1 cellular context compared by ENCODE assay signal in the genomic region with DNA sequence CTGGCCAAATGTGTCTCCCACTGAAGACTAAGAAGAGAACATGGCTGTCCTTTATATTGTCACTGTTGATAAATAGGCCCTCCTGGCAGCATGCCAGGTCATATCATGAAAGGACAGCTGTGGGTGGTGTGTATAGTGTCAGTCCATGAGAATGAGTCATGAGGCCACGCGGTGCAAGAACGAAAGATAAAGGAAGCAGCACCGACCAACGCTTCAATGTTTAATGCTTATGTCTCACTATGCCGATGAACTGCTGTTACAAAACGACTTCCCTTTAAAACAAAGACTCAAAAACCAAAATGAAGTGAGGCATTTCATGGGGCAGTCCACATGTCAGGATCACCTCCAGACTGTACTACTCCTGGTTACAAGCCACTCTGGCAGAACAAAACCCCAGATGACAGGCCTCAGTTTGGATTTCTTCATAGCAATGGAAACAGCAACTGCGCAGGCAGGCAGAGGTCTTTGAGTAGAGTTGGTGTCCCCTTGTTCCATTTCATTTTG.
TF ChIP-seq lines count a peak whose summit lies in the region.

No MANE protein-coding gene starts in this region.

TF ChIP-seq in K562, 482 proteins besides CTCF, POLR2A, EP300 and RAD21 (continues in another document):
- TF ChIP-seq CHCHD3 (CRISPR knock-in tag; IDR thresholded peaks at IDR 0.05) (no peak), ARHGAP35 (IDR thresholded peaks at IDR 0.05; ENCODE audit: partially characterized antibody) (no peak), FOXK2 (conservative IDR thresholded peaks at IDR 0.05 in 1 of 2, IDR thresholded peaks at IDR 0.05 in 1 of 2; ENCODE audit: low read depth in 2 of 2) (peak; percentile 84 to 88), TARDBP (IDR thresholded peaks at IDR 0.05) (0 out of 2 replicates have a peak, but pooled peaks have one; percentile 46), ZBTB7A (IDR thresholded peaks at IDR 0.05; ENCODE audit: borderline replicate concordance, control insufficient read depth, low read depth, low read length) (no peak), SMARCA4 (IDR thresholded peaks at IDR 0.05) (peak; percentile 98), KDM2B (CRISPR knock-in tag; IDR thresholded peaks at IDR 0.05) (no peak), ATF7 (IDR thresholded peaks at IDR 0.05) (peak; percentile 94), TAF9B (IDR thresholded peaks at IDR 0.05; ENCODE audit: partially characterized antibody) (peak; percentile 94), NR4A1 (CRISPR knock-in tag; IDR thresholded peaks at IDR 0.05) (peak; percentile 33; the same call in 1 of the 2 replicates), NR4A1 (tag; IDR thresholded peaks at IDR 0.05) (no peak), CXXC5 (CRISPR knock-in tag; IDR thresholded peaks at IDR 0.05) (peak; percentile 95), POLR2AphosphoS5 (IDR thresholded peaks at IDR 0.05; ENCODE audit: control insufficient read depth, insufficient read depth, low read depth, low read length) (peak; percentile 94), DIDO1 (tag; IDR thresholded peaks at IDR 0.05; ENCODE audit: low read depth) (no peak), CEBPB (tag; IDR thresholded peaks at IDR 0.05) (peak; percentile 65), NFATC3 (IDR thresholded peaks at IDR 0.05) (no peak), ZC3H8 (IDR thresholded peaks at IDR 0.05) (no peak), SUPT5H (IDR thresholded peaks at IDR 0.05) (peak; percentile 50; the same call in 1 of the 2 replicates), KDM1A (IDR thresholded peaks at IDR 0.05) (peak; percentile 82 to 86), BHLHE40 (IDR thresholded peaks at IDR 0.05; ENCODE audit: low read length) (peak; percentile 73), ARNT (IDR thresholded peaks at IDR 0.05) (peak; percentile 65 to 83; a peak in 1 of 4 replicates), RUNX1 (IDR thresholded peaks at IDR 0.05; ENCODE audit: low read depth) (0 out of 2 replicates have a peak, but pooled peaks have one; percentile 61), SMC3 (conservative IDR thresholded peaks at IDR 0.05; ENCODE audit: insufficient read depth, low read depth, low read length) (no peak), NFYB (IDR thresholded peaks at IDR 0.05; ENCODE audit: extremely low read depth, insufficient read length) (no peak), PURB (CRISPR knock-in tag; IDR thresholded peaks at IDR 0.05; ENCODE audit: low read depth) (no peak), XRCC5 (IDR thresholded peaks at IDR 0.05; ENCODE audit: low read depth, low read length) (no peak), GATAD2A (IDR thresholded peaks at IDR 0.05) (no peak), ZNF12 (CRISPR knock-in tag; IDR thresholded peaks at IDR 0.05) (no peak), ZNF408 (CRISPR knock-in tag; IDR thresholded peaks at IDR 0.05; ENCODE audit: low read depth) (no peak), MCM2 (IDR thresholded peaks at IDR 0.05; ENCODE audit: low read depth) (no peak), MEF2D (tag; conservative IDR thresholded peaks at IDR 0.05; ENCODE audit: low read depth) (peak; percentile 82), HMG20A (CRISPR knock-in tag; conservative IDR thresholded peaks at IDR 0.05) (no peak), GTF2E2 (tag; IDR thresholded peaks at IDR 0.05) (no peak), SP2 (IDR thresholded peaks at IDR 0.05; ENCODE audit: extremely low read depth, low read depth, low read length, poor library complexity, severe bottlenecking) (no peak), BCOR (IDR thresholded peaks at IDR 0.05) (peak; percentile 66), ZFPM2 (CRISPR knock-in tag; IDR thresholded peaks at IDR 0.05) (no peak), FOXA3 (CRISPR knock-in tag; conservative IDR thresholded peaks at IDR 0.05 in 1 of 2, IDR thresholded peaks at IDR 0.05 in 1 of 2) (0 out of 4 replicates have a peak, but pooled peaks have one; percentile 19 to 20)
- TF ChIP-seq, protein P1, sequence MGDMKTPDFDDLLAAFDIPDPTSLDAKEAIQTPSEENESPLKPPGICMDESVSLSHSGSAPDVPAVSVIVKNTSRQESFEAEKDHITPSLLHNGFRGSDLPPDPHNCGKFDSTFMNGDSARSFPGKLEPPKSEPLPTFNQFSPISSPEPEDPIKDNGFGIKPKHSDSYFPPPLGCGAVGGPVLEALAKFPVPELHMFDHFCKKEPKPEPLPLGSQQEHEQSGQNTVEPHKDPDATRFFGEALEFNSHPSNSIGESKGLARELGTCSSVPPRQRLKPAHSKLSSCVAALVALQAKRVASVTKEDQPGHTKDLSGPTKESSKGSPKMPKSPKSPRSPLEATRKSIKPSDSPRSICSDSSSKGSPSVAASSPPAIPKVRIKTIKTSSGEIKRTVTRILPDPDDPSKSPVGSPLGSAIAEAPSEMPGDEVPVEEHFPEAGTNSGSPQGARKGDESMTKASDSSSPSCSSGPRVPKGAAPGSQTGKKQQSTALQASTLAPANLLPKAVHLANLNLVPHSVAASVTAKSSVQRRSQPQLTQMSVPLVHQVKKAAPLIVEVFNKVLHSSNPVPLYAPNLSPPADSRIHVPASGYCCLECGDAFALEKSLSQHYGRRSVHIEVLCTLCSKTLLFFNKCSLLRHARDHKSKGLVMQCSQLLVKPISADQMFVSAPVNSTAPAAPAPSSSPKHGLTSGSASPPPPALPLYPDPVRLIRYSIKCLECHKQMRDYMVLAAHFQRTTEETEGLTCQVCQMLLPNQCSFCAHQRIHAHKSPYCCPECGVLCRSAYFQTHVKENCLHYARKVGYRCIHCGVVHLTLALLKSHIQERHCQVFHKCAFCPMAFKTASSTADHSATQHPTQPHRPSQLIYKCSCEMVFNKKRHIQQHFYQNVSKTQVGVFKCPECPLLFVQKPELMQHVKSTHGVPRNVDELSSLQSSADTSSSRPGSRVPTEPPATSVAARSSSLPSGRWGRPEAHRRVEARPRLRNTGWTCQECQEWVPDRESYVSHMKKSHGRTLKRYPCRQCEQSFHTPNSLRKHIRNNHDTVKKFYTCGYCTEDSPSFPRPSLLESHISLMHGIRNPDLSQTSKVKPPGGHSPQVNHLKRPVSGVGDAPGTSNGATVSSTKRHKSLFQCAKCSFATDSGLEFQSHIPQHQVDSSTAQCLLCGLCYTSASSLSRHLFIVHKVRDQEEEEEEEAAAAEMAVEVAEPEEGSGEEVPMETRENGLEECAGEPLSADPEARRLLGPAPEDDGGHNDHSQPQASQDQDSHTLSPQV (IDR thresholded peaks at IDR 0.05): peak; percentile 96
- TF ChIP-seq, protein P2, sequence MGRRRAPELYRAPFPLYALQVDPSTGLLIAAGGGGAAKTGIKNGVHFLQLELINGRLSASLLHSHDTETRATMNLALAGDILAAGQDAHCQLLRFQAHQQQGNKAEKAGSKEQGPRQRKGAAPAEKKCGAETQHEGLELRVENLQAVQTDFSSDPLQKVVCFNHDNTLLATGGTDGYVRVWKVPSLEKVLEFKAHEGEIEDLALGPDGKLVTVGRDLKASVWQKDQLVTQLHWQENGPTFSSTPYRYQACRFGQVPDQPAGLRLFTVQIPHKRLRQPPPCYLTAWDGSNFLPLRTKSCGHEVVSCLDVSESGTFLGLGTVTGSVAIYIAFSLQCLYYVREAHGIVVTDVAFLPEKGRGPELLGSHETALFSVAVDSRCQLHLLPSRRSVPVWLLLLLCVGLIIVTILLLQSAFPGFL (CRISPR knock-in tag; IDR thresholded peaks at IDR 0.05): no peak
- TF ChIP-seq, protein P3, sequence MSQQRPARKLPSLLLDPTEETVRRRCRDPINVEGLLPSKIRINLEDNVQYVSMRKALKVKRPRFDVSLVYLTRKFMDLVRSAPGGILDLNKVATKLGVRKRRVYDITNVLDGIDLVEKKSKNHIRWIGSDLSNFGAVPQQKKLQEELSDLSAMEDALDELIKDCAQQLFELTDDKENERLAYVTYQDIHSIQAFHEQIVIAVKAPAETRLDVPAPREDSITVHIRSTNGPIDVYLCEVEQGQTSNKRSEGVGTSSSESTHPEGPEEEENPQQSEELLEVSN (IDR thresholded peaks at IDR 0.05; ENCODE audit: borderline replicate concordance in 1 of 2, extremely low read depth in 1 of 2, insufficient read depth in 1 of 2, insufficient read length in 1 of 2, low read depth in 1 of 2, low read length in 1 of 2, poor library complexity in 1 of 2, severe bottlenecking in 1 of 2): peak; percentile 72
- TF ChIP-seq, protein P4, sequence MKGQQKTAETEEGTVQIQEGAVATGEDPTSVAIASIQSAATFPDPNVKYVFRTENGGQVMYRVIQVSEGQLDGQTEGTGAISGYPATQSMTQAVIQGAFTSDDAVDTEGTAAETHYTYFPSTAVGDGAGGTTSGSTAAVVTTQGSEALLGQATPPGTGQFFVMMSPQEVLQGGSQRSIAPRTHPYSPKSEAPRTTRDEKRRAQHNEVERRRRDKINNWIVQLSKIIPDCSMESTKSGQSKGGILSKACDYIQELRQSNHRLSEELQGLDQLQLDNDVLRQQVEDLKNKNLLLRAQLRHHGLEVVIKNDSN (CRISPR knock-in tag; IDR thresholded peaks at IDR 0.05): peak; percentile 82
- TF ChIP-seq, protein P5, sequence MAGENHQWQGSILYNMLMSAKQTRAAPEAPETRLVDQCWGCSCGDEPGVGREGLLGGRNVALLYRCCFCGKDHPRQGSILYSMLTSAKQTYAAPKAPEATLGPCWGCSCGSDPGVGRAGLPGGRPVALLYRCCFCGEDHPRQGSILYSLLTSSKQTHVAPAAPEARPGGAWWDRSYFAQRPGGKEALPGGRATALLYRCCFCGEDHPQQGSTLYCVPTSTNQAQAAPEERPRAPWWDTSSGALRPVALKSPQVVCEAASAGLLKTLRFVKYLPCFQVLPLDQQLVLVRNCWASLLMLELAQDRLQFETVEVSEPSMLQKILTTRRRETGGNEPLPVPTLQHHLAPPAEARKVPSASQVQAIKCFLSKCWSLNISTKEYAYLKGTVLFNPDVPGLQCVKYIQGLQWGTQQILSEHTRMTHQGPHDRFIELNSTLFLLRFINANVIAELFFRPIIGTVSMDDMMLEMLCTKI (IDR thresholded peaks at IDR 0.05; ENCODE audit: partially characterized antibody): no peak
- TF ChIP-seq, protein P6, sequence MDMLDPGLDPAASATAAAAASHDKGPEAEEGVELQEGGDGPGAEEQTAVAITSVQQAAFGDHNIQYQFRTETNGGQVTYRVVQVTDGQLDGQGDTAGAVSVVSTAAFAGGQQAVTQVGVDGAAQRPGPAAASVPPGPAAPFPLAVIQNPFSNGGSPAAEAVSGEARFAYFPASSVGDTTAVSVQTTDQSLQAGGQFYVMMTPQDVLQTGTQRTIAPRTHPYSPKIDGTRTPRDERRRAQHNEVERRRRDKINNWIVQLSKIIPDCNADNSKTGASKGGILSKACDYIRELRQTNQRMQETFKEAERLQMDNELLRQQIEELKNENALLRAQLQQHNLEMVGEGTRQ (CRISPR knock-in tag; IDR thresholded peaks at IDR 0.05): peak; percentile 67
- TF ChIP-seq, protein P7, sequence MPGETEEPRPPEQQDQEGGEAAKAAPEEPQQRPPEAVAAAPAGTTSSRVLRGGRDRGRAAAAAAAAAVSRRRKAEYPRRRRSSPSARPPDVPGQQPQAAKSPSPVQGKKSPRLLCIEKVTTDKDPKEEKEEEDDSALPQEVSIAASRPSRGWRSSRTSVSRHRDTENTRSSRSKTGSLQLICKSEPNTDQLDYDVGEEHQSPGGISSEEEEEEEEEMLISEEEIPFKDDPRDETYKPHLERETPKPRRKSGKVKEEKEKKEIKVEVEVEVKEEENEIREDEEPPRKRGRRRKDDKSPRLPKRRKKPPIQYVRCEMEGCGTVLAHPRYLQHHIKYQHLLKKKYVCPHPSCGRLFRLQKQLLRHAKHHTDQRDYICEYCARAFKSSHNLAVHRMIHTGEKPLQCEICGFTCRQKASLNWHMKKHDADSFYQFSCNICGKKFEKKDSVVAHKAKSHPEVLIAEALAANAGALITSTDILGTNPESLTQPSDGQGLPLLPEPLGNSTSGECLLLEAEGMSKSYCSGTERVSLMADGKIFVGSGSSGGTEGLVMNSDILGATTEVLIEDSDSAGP (CRISPR knock-in tag; IDR thresholded peaks at IDR 0.05): no peak
- TF ChIP-seq, protein P8, sequence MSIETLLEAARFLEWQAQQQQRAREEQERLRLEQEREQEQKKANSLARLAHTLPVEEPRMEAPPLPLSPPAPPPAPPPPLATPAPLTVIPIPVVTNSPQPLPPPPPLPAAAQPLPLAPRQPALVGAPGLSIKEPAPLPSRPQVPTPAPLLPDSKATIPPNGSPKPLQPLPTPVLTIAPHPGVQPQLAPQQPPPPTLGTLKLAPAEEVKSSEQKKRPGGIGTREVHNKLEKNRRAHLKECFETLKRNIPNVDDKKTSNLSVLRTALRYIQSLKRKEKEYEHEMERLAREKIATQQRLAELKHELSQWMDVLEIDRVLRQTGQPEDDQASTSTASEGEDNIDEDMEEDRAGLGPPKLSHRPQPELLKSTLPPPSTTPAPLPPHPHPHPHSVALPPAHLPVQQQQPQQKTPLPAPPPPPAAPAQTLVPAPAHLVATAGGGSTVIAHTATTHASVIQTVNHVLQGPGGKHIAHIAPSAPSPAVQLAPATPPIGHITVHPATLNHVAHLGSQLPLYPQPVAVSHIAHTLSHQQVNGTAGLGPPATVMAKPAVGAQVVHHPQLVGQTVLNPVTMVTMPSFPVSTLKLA (conservative IDR thresholded peaks at IDR 0.05): peak; percentile 85 to 91
- TF ChIP-seq, protein P9, sequence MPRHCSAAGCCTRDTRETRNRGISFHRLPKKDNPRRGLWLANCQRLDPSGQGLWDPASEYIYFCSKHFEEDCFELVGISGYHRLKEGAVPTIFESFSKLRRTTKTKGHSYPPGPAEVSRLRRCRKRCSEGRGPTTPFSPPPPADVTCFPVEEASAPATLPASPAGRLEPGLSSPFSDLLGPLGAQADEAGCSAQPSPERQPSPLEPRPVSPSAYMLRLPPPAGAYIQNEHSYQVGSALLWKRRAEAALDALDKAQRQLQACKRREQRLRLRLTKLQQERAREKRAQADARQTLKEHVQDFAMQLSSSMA (CRISPR knock-in tag; IDR thresholded peaks at IDR 0.05): no peak
- TF ChIP-seq, protein P10, sequence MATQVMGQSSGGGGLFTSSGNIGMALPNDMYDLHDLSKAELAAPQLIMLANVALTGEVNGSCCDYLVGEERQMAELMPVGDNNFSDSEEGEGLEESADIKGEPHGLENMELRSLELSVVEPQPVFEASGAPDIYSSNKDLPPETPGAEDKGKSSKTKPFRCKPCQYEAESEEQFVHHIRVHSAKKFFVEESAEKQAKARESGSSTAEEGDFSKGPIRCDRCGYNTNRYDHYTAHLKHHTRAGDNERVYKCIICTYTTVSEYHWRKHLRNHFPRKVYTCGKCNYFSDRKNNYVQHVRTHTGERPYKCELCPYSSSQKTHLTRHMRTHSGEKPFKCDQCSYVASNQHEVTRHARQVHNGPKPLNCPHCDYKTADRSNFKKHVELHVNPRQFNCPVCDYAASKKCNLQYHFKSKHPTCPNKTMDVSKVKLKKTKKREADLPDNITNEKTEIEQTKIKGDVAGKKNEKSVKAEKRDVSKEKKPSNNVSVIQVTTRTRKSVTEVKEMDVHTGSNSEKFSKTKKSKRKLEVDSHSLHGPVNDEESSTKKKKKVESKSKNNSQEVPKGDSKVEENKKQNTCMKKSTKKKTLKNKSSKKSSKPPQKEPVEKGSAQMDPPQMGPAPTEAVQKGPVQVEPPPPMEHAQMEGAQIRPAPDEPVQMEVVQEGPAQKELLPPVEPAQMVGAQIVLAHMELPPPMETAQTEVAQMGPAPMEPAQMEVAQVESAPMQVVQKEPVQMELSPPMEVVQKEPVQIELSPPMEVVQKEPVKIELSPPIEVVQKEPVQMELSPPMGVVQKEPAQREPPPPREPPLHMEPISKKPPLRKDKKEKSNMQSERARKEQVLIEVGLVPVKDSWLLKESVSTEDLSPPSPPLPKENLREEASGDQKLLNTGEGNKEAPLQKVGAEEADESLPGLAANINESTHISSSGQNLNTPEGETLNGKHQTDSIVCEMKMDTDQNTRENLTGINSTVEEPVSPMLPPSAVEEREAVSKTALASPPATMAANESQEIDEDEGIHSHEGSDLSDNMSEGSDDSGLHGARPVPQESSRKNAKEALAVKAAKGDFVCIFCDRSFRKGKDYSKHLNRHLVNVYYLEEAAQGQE (CRISPR knock-in tag; IDR thresholded peaks at IDR 0.05; ENCODE audit: low read depth): 0 out of 2 replicates have a peak, but pooled peaks have one; percentile 50
